ENCODE assay signal across 16 cellular contexts in genomic region chr9:93675336-93676150, GRCh38.
DNase-seq lines count a peak whose midpoint lies in the region; ATAC-seq and TF ChIP-seq lines count a peak whose summit lies in the region.
"Had no signal": no experiment of that assay in that cellular context is flagged by ENCODE, and none has a peak within 500 bp of the region (broad histone marks: within the 10 kb centered on the region; RNA-seq: fewer than 3 reads in every experiment).

No MANE protein-coding gene starts in this region.

- CTCF ChIA-PET in HEK293 (lab: Yijun Ruan, JAX) = interaction anchor here (0.6 to 0.7 kb wide), 2 partner anchors 187 to 538 kb away, joined by 3 read pairs; no protein-coding TSS in a partner anchor

- POLR2A ChIA-PET in HEK293 (lab: Yijun Ruan, JAX) = no interaction called here

- ATAC-seq in right cardiac atrium (no peak), HG02973 (IDR thresholded peaks at IDR 0.05; ENCODE audit: unreplicated experiment) (no peak), HG02678 (IDR thresholded peaks at IDR 0.05; ENCODE audit: unreplicated experiment) (no peak)
- ATAC-seq: activated naive CD4-positive, alpha-beta T cell treated with anti-CD3 and anti-CD28 coated beads, Interleukin-2, amount 50 U/mL, for 72 hours; psoas muscle; stimulated activated naive B cell treated with anti-CD40 and anti-IgM and Interleukin-4, amounts not matched to agents 10 μg/mL and 1 μg/mL and 100 μg/mL, for 72 hours; T-cell had no signal

- peak; percentile 13 for DNase-seq in activated CD8-positive, alpha-beta memory T cell treated with anti-CD3 and anti-CD28 coated beads, Interleukin-2, amount 50 U/mL, for 4 hours
- peak; percentile 7 to 54 (median 47) for DNase-seq in right cardiac atrium
- peak; percentile 71 for DNase-seq in spleen
- DNase-seq in amygdala (lab: John Stamatoyannopoulos, UW) = no peak
- DNase-seq: MM.1S; NCI-H345; PC-9; stimulated activated CD4-positive, alpha-beta T cell treated with anti-CD3 and anti-CD28 coated beads, Interleukin-2, amount 100 ng/mL, for 48 hours; stimulated activated naive B cell treated with anti-CD40 and anti-IgM and Interleukin-4, amounts not matched to agents 10 μg/mL and 1 μg/mL and 100 μg/mL, for 72 hours had no signal

- WGBS in right cardiac atrium = 92% methylated on average over 16 of the region's 16 CpGs
- 86 to 96% (median 94%) methylated on average over 15 to 16 of the region's 16 CpGs for WGBS in spleen, 5 donors

- H3K4me1 ChIP-seq in HEK293 (ENCODE audit: control insufficient read depth, insufficient read depth, low read length) (no peaks in the 10 kb centered on the region), right cardiac atrium (ENCODE audit: control insufficient read depth, insufficient read depth, low read length) (no peaks in the 10 kb centered on the region), spleen (peaks cover 0 to 8% (median 0%) of the 10 kb centered on the region in 6 donors)
- H3K4me1 ChIP-seq: psoas muscle had no signal

- no peak for TF ChIP-seq POLR2A in spleen (IDR thresholded peaks at IDR 0.05)

- TF ChIP-seq CTCF in HEK293 (tag by site-specific recombination; IDR thresholded peaks at IDR 0.05) = no peak
- no peak for TF ChIP-seq CTCF in spleen (IDR thresholded peaks at IDR 0.05 in 8 of 11, conservative IDR thresholded peaks at IDR 0.05 in 3 of 11)

- H3K27me3 ChIP-seq in right cardiac atrium (ENCODE audit: control insufficient read depth, insufficient read depth) = no peaks in the 10 kb centered on the region
- H3K27me3 ChIP-seq in spleen (replicated peaks in 1 of 7) = no peaks in the 10 kb centered on the region

- intact Hi-C loops in right cardiac atrium (cut with DNase I) (no loop called here), spleen (cut with DNase I; ENCODE audit: low total_unique reads) (no loop called here)

- peaks cover 0 to 44% of the 10 kb centered on the region in 2 experiments; a peak in 1 of 3 replicates for H3K36me3 ChIP-seq in HEK293 (ENCODE audit: control insufficient read depth in 2 of 2, insufficient read depth in 1 of 2, low read length in 2 of 2)
- H3K36me3 ChIP-seq in spleen = peaks cover 0 to 74% (median 55%) of the 10 kb centered on the region in 6 donors

- H3K9me3 ChIP-seq in HEK293 (ENCODE audit: control insufficient read depth, insufficient read depth, low read depth, low read length) = no peaks in the 10 kb centered on the region
- no peaks in the 10 kb centered on the region for H3K9me3 ChIP-seq in right cardiac atrium (ENCODE audit: control insufficient read depth, low read length)
- H3K9me3 ChIP-seq in spleen = no peaks in the 10 kb centered on the region
- H3K9me3 ChIP-seq: psoas muscle had no signal

- H3K4me3 ChIP-seq in HEK293 (ENCODE audit: low read depth, low read length) (no peak overlapping the region), right cardiac atrium (ENCODE audit: low read length) (no peak overlapping the region), spleen (no peak overlapping the region)
- H3K4me3 ChIP-seq: PC-9, psoas muscle had no signal

- H3K27ac ChIP-seq in HEK293 (ENCODE audit: extremely low read depth, low read depth, low read length) = no peak overlapping the region
- H3K27ac ChIP-seq in right cardiac atrium (ENCODE audit: low read length) = no peak overlapping the region
- H3K27ac ChIP-seq in spleen = no peak overlapping the region
- H3K27ac ChIP-seq: C4-2B, PC-9, psoas muscle had no signal

TF ChIP-seq in HEK293, 187 proteins besides CTCF, POLR2A, EP300 and RAD21:
- TF ChIP-seq GLI4 (tag by site-specific recombination; IDR thresholded peaks at IDR 0.05) = no peak
- peak; percentile 75 for TF ChIP-seq ZNF157 (tag by site-specific recombination; IDR thresholded peaks at IDR 0.05)
TF ChIP-seq in HEK293: peak in this region for 1.

Comparison
In these comparisons a context has a peak if more than half of its experiments do, and no peak if none do; other contexts are left out.
1. DNase-seq: peak in activated CD8-positive, alpha-beta memory T cell treated with anti-CD3 and anti-CD28 coated beads, Interleukin-2, amount 50 U/mL, for 4 hours (single experiment), right cardiac atrium (3 of 3) and spleen (single experiment); none in amygdala (0 of 56).